Comparison of ENCODE assay signal across 11 cellular contexts in the genomic region with DNA sequence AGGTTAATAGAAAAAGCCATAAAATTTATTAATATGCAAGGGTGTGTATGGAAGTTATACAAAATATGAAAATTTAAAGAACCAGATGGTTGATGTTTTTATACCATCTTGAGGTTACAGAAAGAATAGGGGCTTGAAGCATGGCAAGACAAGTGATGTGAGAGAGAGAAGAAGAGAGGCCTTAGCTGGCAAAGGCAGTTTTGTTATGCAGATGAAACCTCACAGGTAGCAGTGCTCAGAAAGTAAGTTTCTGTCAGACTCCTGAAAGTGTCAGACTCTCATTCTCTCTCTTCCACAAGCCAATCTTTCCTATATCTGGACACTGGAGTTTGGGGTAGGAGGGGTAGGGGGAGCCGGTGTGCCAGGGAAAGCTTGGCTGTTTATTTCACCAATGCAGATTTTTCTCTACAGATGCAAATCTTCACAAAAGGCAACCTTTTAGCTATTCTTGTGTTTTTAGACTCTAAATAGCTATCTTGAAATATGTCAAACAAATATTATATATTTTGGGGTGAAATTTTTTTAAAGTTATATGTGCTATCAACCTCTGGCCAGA.
"Had no signal": no experiment of that assay in that cellular context is flagged by ENCODE, and none has a peak within 500 bp of the region (broad histone marks: within the 10 kb centered on the region; RNA-seq: fewer than 3 reads in every experiment).

No MANE protein-coding gene starts in this region.

- H3K27ac Mint-ChIP-seq: stimulated activated naive CD8-positive, alpha-beta T cell treated with anti-CD3 and anti-CD28 coated beads, Interleukin-15, amount 100 ng/mL, for 72 hours had no signal

- H3K4me1 ChIP-seq: colonic mucosa, gastrocnemius medialis, heart right ventricle, pancreas, testis had no signal

- H3K27me3 ChIP-seq: colonic mucosa, gastrocnemius medialis, heart right ventricle, pancreas, testis had no signal

- H3K27me3 Mint-ChIP-seq: stimulated activated naive CD8-positive, alpha-beta T cell treated with anti-CD3 and anti-CD28 coated beads, Interleukin-15, amount 100 ng/mL, for 72 hours had no signal

- H3K4me3 ChIP-seq: colonic mucosa, gastrocnemius medialis, heart right ventricle, pancreas, testis had no signal

- H3K4me3 Mint-ChIP-seq: stimulated activated naive CD8-positive, alpha-beta T cell treated with anti-CD3 and anti-CD28 coated beads, Interleukin-15, amount 100 ng/mL, for 72 hours had no signal

- H3K27ac ChIP-seq: colonic mucosa, gastrocnemius medialis, heart right ventricle, pancreas, testis had no signal

- H3K9me3 ChIP-seq: colonic mucosa, gastrocnemius medialis, heart right ventricle, pancreas, testis had no signal

- DNase-seq: activated CD4-positive, alpha-beta T cell treated with anti-CD3 and anti-CD28 coated beads for 1 hour; activated CD8-positive, alpha-beta memory T cell treated with anti-CD3 and anti-CD28 coated beads for 24 hours; colonic mucosa; gastrocnemius medialis; heart right ventricle; kidney; left ventricle myocardium superior; pancreas; stimulated activated CD4-positive, alpha-beta T cell treated with anti-CD3 and anti-CD28 coated beads, Interleukin-2, amount 100 ng/mL, for 48 hours; stimulated activated naive CD8-positive, alpha-beta T cell treated with anti-CD3 and anti-CD28 coated beads, Interleukin-15, amount 100 ng/mL, for 72 hours; testis had no signal

- H3K36me3 ChIP-seq: colonic mucosa, gastrocnemius medialis, heart right ventricle, pancreas had no signal

- ATAC-seq: gastrocnemius medialis; heart right ventricle; left ventricle myocardium superior; pancreas; stimulated activated naive CD8-positive, alpha-beta T cell treated with anti-CD3 and anti-CD28 coated beads, Interleukin-15, amount 100 ng/mL, for 72 hours had no signal
